In genomic region chr17:32256012-32256694, GRCh38 we compare ENCODE assay signal across 32 cellular contexts. TPM values are rescaled to one million over a fixed set of nuclear protein-coding genes. Genes with fewer than 3 reads are reported as not detected.
DNase-seq lines count a peak whose midpoint lies in the region; FAIRE-seq and TF ChIP-seq lines count a peak whose summit lies in the region.
"Had no signal": no experiment of that assay in that cellular context is flagged by ENCODE, and none has a peak within 500 bp of the region (broad histone marks: within the 10 kb centered on the region; RNA-seq: fewer than 3 reads in every experiment).

No MANE protein-coding gene starts in this region.

- no peak overlapping the region for H4K91ac ChIP-seq in H1 (replicated peaks; ENCODE audit: insufficient read length, low read length)

- H3K36me3 Mint-ChIP-seq in activated naive CD4-positive, alpha-beta T cell treated with anti-CD3 and anti-CD28 coated beads, Interleukin-2, amount 10 ng/mL, durations not matched to agents 7 days and 5 days: no peaks in the 10 kb centered on the region
- H3K36me3 Mint-ChIP-seq: CD8-positive, alpha-beta T cell; immature natural killer cell; neural progenitor cell had no signal

- no peak overlapping the region for H3K4ac ChIP-seq in H1 (replicated peaks; ENCODE audit: insufficient read length, low read depth, low read length)

- no peak overlapping the region for H3K14ac ChIP-seq in H1 (ENCODE audit: insufficient read length)

- H3K36me3 ChIP-seq in BLaER1 (no peaks in the 10 kb centered on the region), HEK293 (ENCODE audit: control insufficient read depth in 2 of 2, insufficient read depth in 1 of 2, low read length in 2 of 2) (no peaks in the 10 kb centered on the region), H1 (ENCODE audit: control insufficient read depth in 2 of 4, insufficient read depth in 4 of 4, low read length in 3 of 4) (no peaks in the 10 kb centered on the region), osteoblast (ENCODE audit: insufficient read depth, low read length) (no peaks in the 10 kb centered on the region)
- H3K36me3 ChIP-seq: adrenal gland, neural progenitor cell, right lobe of liver, SJCRH30, transverse colon had no signal

- H3K23ac ChIP-seq in H1 (ENCODE audit: insufficient read length): no peak overlapping the region

- H3K79me2 ChIP-seq in H1 (ENCODE audit: control insufficient read depth in 1 of 2, insufficient read depth in 2 of 2, low read length in 2 of 2) (no peaks in the 10 kb centered on the region), osteoblast (ENCODE audit: insufficient read depth, low read length) (no peaks in the 10 kb centered on the region)

- H4K5ac ChIP-seq in H1 (ENCODE audit: insufficient read length, low read depth, low read length): no peak overlapping the region

- H3K4me2 ChIP-seq in BLaER1: peak overlapping the region; percentile 65
- no peak overlapping the region for H3K4me2 ChIP-seq in H1 (ENCODE audit: insufficient read depth in 1 of 2, low read depth in 2 of 2, low read length in 2 of 2)
- peak overlapping the region; percentile 32 for H3K4me2 ChIP-seq in osteoblast (ENCODE audit: insufficient read depth, low read length)
- H3K4me2 ChIP-seq: neural progenitor cell had no signal

- POLR2A ChIA-PET in HEK293 (lab: Yijun Ruan, JAX) (no interaction called here), H1 (lab: Charles Lee; ENCODE audit: partially characterized antibody) (no interaction called here)

- no peak overlapping the region for H2AK5ac ChIP-seq in H1 (ENCODE audit: low read depth, low read length)

- no peak overlapping the region for H3K4me3 Mint-ChIP-seq in activated naive CD4-positive, alpha-beta T cell treated with anti-CD3 and anti-CD28 coated beads, Interleukin-2, amount 10 ng/mL, durations not matched to agents 7 days and 5 days
- H3K4me3 Mint-ChIP-seq: activated CD4-positive, alpha-beta memory T cell treated with anti-CD3 and anti-CD28 coated beads, Interleukin-2, amount 10 ng/mL, durations not matched to agents 7 days and 5 days; activated T-helper 1 cell treated with anti-CD3 and anti-CD28 coated beads, Interleukin-12 subunit alpha, Interleukin-12 subunit beta, Interleukin-2, Interleukin-4 antibody, amounts not matched to agents 30 ng/mL and 10 ng/mL and 1 ng/mL, durations not matched to agents 14 hours and 24 hours and 36 hours; CD8-positive, alpha-beta T cell; immature natural killer cell; neural progenitor cell had no signal

- H3K27me3 ChIP-seq in BLaER1 (peaks cover 4% of the 10 kb centered on the region; the same call in 1 of the 2 replicates), H1 (replicated peaks in 1 of 4; ENCODE audit: control insufficient read depth in 3 of 4, extremely low read depth in 1 of 4, insufficient read depth in 3 of 4, low read length in 3 of 4) (no peaks in the 10 kb centered on the region; a peak in 1 of 7 replicates), osteoblast (ENCODE audit: insufficient read depth, low read length) (peaks cover 3% of the 10 kb centered on the region)
- H3K27me3 ChIP-seq: adrenal gland, neural progenitor cell, right lobe of liver, transverse colon had no signal

- no peak overlapping the region for H2BK12ac ChIP-seq in H1 (ENCODE audit: low read depth, low read length)

- no peak overlapping the region for H3K27ac ChIP-seq in BLaER1
- H3K27ac ChIP-seq in HEK293 (ENCODE audit: extremely low read depth, low read depth, low read length): no peak overlapping the region
- H3K27ac ChIP-seq in H1 (ENCODE audit: low read depth, low read length): no peak overlapping the region
- no peak overlapping the region for H3K27ac ChIP-seq in osteoblast (ENCODE audit: low read depth, low read length)
- H3K27ac ChIP-seq: adrenal gland, neural progenitor cell, right lobe of liver, SJCRH30, transverse colon had no signal

- no peak for DNase-seq in H1 (ENCODE audit: low read depth in 1 of 2, low spot score in 2 of 2)
- no peak for DNase-seq in osteoblast (ENCODE audit: insufficient read length, low spot score, missing footprints)
- DNase-seq in activated naive CD4-positive, alpha-beta T cell treated with anti-CD3 and anti-CD28 coated beads, Interleukin-2, amount 10 ng/mL, durations not matched to agents 7 days and 5 days: no peak
- DNase-seq in HuH-7 (ENCODE audit: low spot score): no peak
- DNase-seq in epidermal melanocyte (ENCODE audit: insufficient read length, low spot score): no peak
- no peak for DNase-seq in NCI-H748 treated with DMSO at 0.1 percent for 48 hours (lab: John Stamatoyannopoulos, UW)
- DNase-seq: activated CD4-positive, alpha-beta memory T cell treated with anti-CD3 and anti-CD28 coated beads, Interleukin-2, amount 10 ng/mL, durations not matched to agents 7 days and 5 days; activated CD4-positive, alpha-beta T cell treated with anti-CD3 and anti-CD28 coated beads for 1 hour; activated CD8-positive, alpha-beta memory T cell treated with anti-CD3 and anti-CD28 coated beads, Interleukin-2, amount 50 U/mL, for 4 hours; activated naive CD4-positive, alpha-beta T cell treated with Interleukin-2 at 50 U/mL for 16 hours; CD8-positive, alpha-beta T cell; effector CD4-positive, alpha-beta T cell; immature natural killer cell; Kasumi-1; mesenchymal stem cell; NCI-H1417 treated with DMSO at 0.1 percent for 48 hours; NCI-H526 treated with DMSO at 0.1 percent for 48 hours; right lobe of liver; SJCRH30; stimulated activated CD4-positive, alpha-beta T cell treated with anti-CD3 and anti-CD28 coated beads, Interleukin-4, amount 100 ng/mL, for 1 hour; SW 1271; transverse colon had no signal

- peaks cover 63% of the 10 kb centered on the region for H3K27me3 Mint-ChIP-seq in activated naive CD4-positive, alpha-beta T cell treated with anti-CD3 and anti-CD28 coated beads, Interleukin-2, amount 10 ng/mL, durations not matched to agents 7 days and 5 days

- H3K9me3 Mint-ChIP-seq in activated naive CD4-positive, alpha-beta T cell treated with anti-CD3 and anti-CD28 coated beads, Interleukin-2, amount 10 ng/mL, durations not matched to agents 7 days and 5 days: no peaks in the 10 kb centered on the region
- H3K9me3 Mint-ChIP-seq: activated CD4-positive, alpha-beta memory T cell treated with anti-CD3 and anti-CD28 coated beads, Interleukin-2, amount 10 ng/mL, durations not matched to agents 7 days and 5 days; activated T-helper 1 cell treated with anti-CD3 and anti-CD28 coated beads, Interleukin-12 subunit alpha, Interleukin-12 subunit beta, Interleukin-2, Interleukin-4 antibody, amounts not matched to agents 30 ng/mL and 10 ng/mL and 1 ng/mL, durations not matched to agents 14 hours and 24 hours and 36 hours; immature natural killer cell; neural progenitor cell had no signal

- CTCF ChIA-PET in HEK293 (lab: Yijun Ruan, JAX) (interaction anchor here (0.9 to 1.4 kb wide), 5 partner anchors 16 to 206 kb away, joined by 3 to 5 read pairs (median 3); no protein-coding TSS in a partner anchor), H1 (lab: Charles Lee; ENCODE audit: partially characterized antibody) (interaction anchor here (0.6 to 7.6 kb wide), 7 partner anchors 8 to 206 kb away, joined by 3 to 170 read pairs (median 3); no protein-coding TSS in a partner anchor)
- CTCF ChIA-PET in activated naive CD4-positive, alpha-beta T cell treated with anti-CD3 and anti-CD28 coated beads, Interleukin-2, amount 10 ng/mL, durations not matched to agents 7 days and 5 days (lab: Charles Lee): interaction anchor here (4.2 kb wide), 1 partner anchor 63 kb away, joined by 26 read pairs; no protein-coding TSS in a partner anchor

- H4K20me1 ChIP-seq in BLaER1 (no peaks in the 10 kb centered on the region), H1 (replicated peaks in 1 of 2; ENCODE audit: control insufficient read depth in 1 of 2, insufficient read depth in 2 of 2, low read length in 2 of 2) (no peaks in the 10 kb centered on the region), osteoblast (ENCODE audit: insufficient read depth, low read length) (no peaks in the 10 kb centered on the region)

- peaks cover 24% of the 10 kb centered on the region for H3K4me1 ChIP-seq in BLaER1
- peaks cover 5% of the 10 kb centered on the region for H3K4me1 ChIP-seq in HEK293 (ENCODE audit: control insufficient read depth, insufficient read depth, low read length)
- H3K4me1 ChIP-seq in H1 (replicated peaks in 1 of 4; ENCODE audit: control insufficient read depth in 3 of 4, insufficient read depth in 4 of 4, low read length in 3 of 4): peaks cover 5 to 7% (median 7%) of the 10 kb centered on the region in 4 experiments; a peak in 6 of 7 replicates
- H3K4me1 ChIP-seq in osteoblast (ENCODE audit: insufficient read depth, low read length): peaks cover 6% of the 10 kb centered on the region
- H3K4me1 ChIP-seq: right lobe of liver, SJCRH30 had no signal

- H2AFZ ChIP-seq in H1 (ENCODE audit: low read length) (no peak overlapping the region), osteoblast (ENCODE audit: low read length) (no peak overlapping the region)
- H2AFZ ChIP-seq: neural progenitor cell had no signal

- H3K9me3 ChIP-seq in BLaER1 (no peaks in the 10 kb centered on the region), HEK293 (ENCODE audit: control insufficient read depth, insufficient read depth, low read depth, low read length) (no peaks in the 10 kb centered on the region), H1 (ENCODE audit: insufficient read depth in 2 of 2, low read depth in 1 of 2, low read length in 1 of 2) (no peaks in the 10 kb centered on the region), osteoblast (ENCODE audit: low read depth, low read length) (no peaks in the 10 kb centered on the region)
- H3K9me3 ChIP-seq: adrenal gland, right lobe of liver, SJCRH30, transverse colon had no signal

- no peaks in the 10 kb centered on the region for H3K23me2 ChIP-seq in H1 (ENCODE audit: low read depth, low read length)

- H2BK5ac ChIP-seq in H1 (ENCODE audit: low read depth, low read length): peak overlapping the region; percentile 38; the same call in 1 of the 2 replicates

- H3K4me3 ChIP-seq in BLaER1 (no peak overlapping the region), HEK293 (ENCODE audit: low read depth, low read length) (no peak overlapping the region), H1 (ENCODE audit: extremely low read depth in 1 of 4, insufficient read depth in 2 of 4, low read depth in 3 of 4, low read length in 4 of 4) (no peak overlapping the region), osteoblast (ENCODE audit: insufficient read depth, low read length) (no peak overlapping the region)
- H3K4me3 ChIP-seq: adrenal gland, GM12878, neural progenitor cell, right lobe of liver, SJCRH30, transverse colon had no signal

- no peak for FAIRE-seq in H1 (lab: Jason Lieb, UNC)
- FAIRE-seq: bronchial epithelial cell, GM12878, H54, HepG2 had no signal

- H3K79me1 ChIP-seq in H1 (ENCODE audit: low read depth, low read length): no peaks in the 10 kb centered on the region

- no peaks in the 10 kb centered on the region for H3K4me1 Mint-ChIP-seq in activated naive CD4-positive, alpha-beta T cell treated with anti-CD3 and anti-CD28 coated beads, Interleukin-2, amount 10 ng/mL, durations not matched to agents 7 days and 5 days
- H3K4me1 Mint-ChIP-seq: activated CD4-positive, alpha-beta memory T cell treated with anti-CD3 and anti-CD28 coated beads, Interleukin-2, amount 10 ng/mL, durations not matched to agents 7 days and 5 days; immature natural killer cell had no signal

- TF ChIP-seq POLR2A in H1 (IDR thresholded peaks at IDR 0.05; ENCODE audit: control extremely low read depth in 1 of 2, low read depth in 2 of 2, low read length in 2 of 2): no peak

- TF ChIP-seq EP300 in H1 (IDR thresholded peaks at IDR 0.05; ENCODE audit: borderline replicate concordance in 1 of 2, low read depth in 2 of 2, low read length in 2 of 2): no peak

- no peak overlapping the region for H2BK15ac ChIP-seq in H1 (ENCODE audit: low read length)

- peak overlapping the region; percentile 92; the same call in 1 of the 2 replicates for H2BK20ac ChIP-seq in H1 (ENCODE audit: low read length)

- no peak for TF ChIP-seq RAD21 in H1 (IDR thresholded peaks at IDR 0.05 in 1 of 2, conservative IDR thresholded peaks at IDR 0.05 in 1 of 2; ENCODE audit: low read depth in 2 of 2, low read length in 2 of 2)

- 92% methylated on average over 9 of the region's 9 CpGs; no CpG with 5 or more reads in 1 of the 2 experiments for WGBS in H1 (ENCODE audit: extremely low coverage in 1 of 2, insufficient coverage in 1 of 2, insufficient read length in 1 of 2, insufficient replicate concordance in 2 of 2, low coverage in 1 of 2, low lambda C conversion rate in 2 of 2, missing lambda C conversion rate in 1 of 2), 2 experiments

- H3K9ac ChIP-seq in BLaER1: 0 out of 2 replicates have a peak overlapping the region, but pooled peaks have one; percentile 18
- no peak overlapping the region; a peak in 1 of 7 replicates for H3K9ac ChIP-seq in H1 (replicated peaks in 1 of 4; ENCODE audit: extremely low read depth in 1 of 4, low read depth in 3 of 4, low read length in 3 of 4)
- H3K9ac ChIP-seq: neural progenitor cell had no signal

- H4K8ac ChIP-seq in H1 (ENCODE audit: extremely low read depth, insufficient read depth, low read length): 0 out of 2 replicates have a peak overlapping the region, but pooled peaks have one; percentile 45

- no peak overlapping the region for H3K18ac ChIP-seq in H1 (ENCODE audit: extremely low read depth, low read length)

- H2BK120ac ChIP-seq in H1 (replicated peaks; ENCODE audit: low read depth, low read length): no peak overlapping the region

- TF ChIP-seq CTCF in HEK293 (tag by site-specific recombination; IDR thresholded peaks at IDR 0.05): no peak
- TF ChIP-seq CTCF in H1 (IDR thresholded peaks at IDR 0.05; ENCODE audit: control extremely low read depth in 1 of 3, insufficient read depth in 1 of 3, low read depth in 1 of 3, low read length in 3 of 3): no peak
- no peak for TF ChIP-seq CTCF in osteoblast (IDR thresholded peaks at IDR 0.05; ENCODE audit: extremely low read depth, low read depth, low read length)

- H3K56ac ChIP-seq in H1 (replicated peaks; ENCODE audit: insufficient read length, low read depth, low read length): no peak overlapping the region

- H3K27ac Mint-ChIP-seq in activated naive CD4-positive, alpha-beta T cell treated with anti-CD3 and anti-CD28 coated beads, Interleukin-2, amount 10 ng/mL, durations not matched to agents 7 days and 5 days: no peak overlapping the region
- H3K27ac Mint-ChIP-seq: activated CD4-positive, alpha-beta memory T cell treated with anti-CD3 and anti-CD28 coated beads, Interleukin-2, amount 10 ng/mL, durations not matched to agents 7 days and 5 days; activated T-helper 1 cell treated with anti-CD3 and anti-CD28 coated beads, Interleukin-12 subunit alpha, Interleukin-12 subunit beta, Interleukin-2, Interleukin-4 antibody, amounts not matched to agents 30 ng/mL and 10 ng/mL and 1 ng/mL, durations not matched to agents 14 hours and 24 hours and 36 hours; CD8-positive, alpha-beta T cell; immature natural killer cell; neural progenitor cell; progenitor cell of endocrine pancreas had no signal

RNA-seq across cellular contexts. Expression of gene RHBDL3, which starts 9.5 kb away (rescaled TPM):
- total RNA-seq in H1 (2021; fragmentation: NEBNext Ultra II Directional; extraction: Animal tissue kit (Norgen Biotek cat#: 25700)): 11.8 and 12.2 TPM in 2 replicates
- polyA plus RNA-seq in H1 (2011; rRNA removed): 9.6 and 15.9 TPM in 2 replicates
- 12.9 TPM for polyA plus RNA-seq in H1 (2011; cell fraction: cytosol; rRNA removed)
- polyA plus RNA-seq in H1 (2011; cell fraction: nucleus; rRNA removed): 19.8 TPM
- polyA plus RNA-seq in H1 (2012, experiment 1 of 2): 10.2 to 14.8 TPM (median 13.4 TPM) in 4 replicates
- 8.6 TPM for polyA plus RNA-seq in H1 (2012, experiment 2 of 2)
- 2.7 TPM for polyA plus RNA-seq in H1 (2013, experiment 1 of 2)
- polyA plus RNA-seq in H1 (2013, experiment 2 of 2): 2.7 TPM
- 15.4 and 19.0 TPM in 2 replicates for polyA minus RNA-seq in H1 (2011; rRNA and poly(A)+ RNA removed)
- polyA minus RNA-seq in H1 (2011; cell fraction: cytosol; rRNA and poly(A)+ RNA removed): 8.8 TPM
- 12.4 TPM for polyA minus RNA-seq in H1 (2011; cell fraction: nucleus; rRNA and poly(A)+ RNA removed)
- under 0.01 TPM in 2 replicates for total RNA-seq in osteoblast
- total RNA-seq: bronchial epithelial cell; CD8-positive, alpha-beta T cell; SJCRH30 had no signal
- polyA plus RNA-seq: HepG2, immature natural killer cell had no signal

Comparison
In these comparisons a context has a peak if more than half of its experiments do, and no peak if none do; other contexts are left out.
1. H3K4me2 ChIP-seq: peak in BLaER1 (single experiment) and osteoblast (single experiment); none in H1 (0 of 2).
2. RNA of gene RHBDL3, which starts 9.5 kb away (total RNA-seq): 11.8 to 12.2 TPM in H1; under 0.01 TPM in osteoblast; every median in the first group is over 10 times any median in the second.